In genomic region chr3:25396686-25397085, GRCh38 we compare ENCODE assay signal across 2 cellular contexts.
TF ChIP-seq lines count a peak whose summit lies in the region.

No MANE protein-coding gene starts in this region.

TF ChIP-seq in HEK293, 187 proteins besides CTCF, POLR2A, EP300 and RAD21:
- TF ChIP-seq ZNF521 (tag by site-specific recombination; IDR thresholded peaks at IDR 0.05), result no peak
- TF ChIP-seq ZIC2 (tag by site-specific recombination; IDR thresholded peaks at IDR 0.05), result 0 out of 2 replicates have a peak, but pooled peaks have one; percentile 16
- peak; percentile 42; the same call in 1 of the 2 replicates for TF ChIP-seq KLF1 (tag by site-specific recombination; IDR thresholded peaks at IDR 0.05)

TF ChIP-seq in H1, 55 proteins besides CTCF, POLR2A, EP300 and RAD21:
- no peak for TF ChIP-seq NANOG (IDR thresholded peaks at IDR 0.05; ENCODE audit: insufficient read depth, low read depth, low read length, poor library complexity, severe bottlenecking)
- no peak for TF ChIP-seq TCF12 (IDR thresholded peaks at IDR 0.05; ENCODE audit: low read depth, low read length)
- TF ChIP-seq SIN3A (conservative IDR thresholded peaks at IDR 0.05 in 1 of 2, IDR thresholded peaks at IDR 0.05 in 1 of 2; ENCODE audit: low read depth in 1 of 2, low read length in 2 of 2), result no peak
- TF ChIP-seq ATF3 (IDR thresholded peaks at IDR 0.05; ENCODE audit: insufficient read depth, low read depth, low read length), result no peak
- TF ChIP-seq ASH2L (IDR thresholded peaks at IDR 0.05; ENCODE audit: low read length), result no peak
- TF ChIP-seq TAF7 (optimal IDR thresholded peaks at IDR 0.05; ENCODE audit: borderline replicate concordance, low read depth, low read length), result no peak
- no peak for TF ChIP-seq E2F6 (IDR thresholded peaks at IDR 0.05)
- TF ChIP-seq SP2 (IDR thresholded peaks at IDR 0.05; ENCODE audit: low read length), result no peak
- no peak for TF ChIP-seq SIRT6 (IDR thresholded peaks at IDR 0.05; ENCODE audit: low read length)
- no peak for TF ChIP-seq ZNF274 (IDR thresholded peaks at IDR 0.05; ENCODE audit: borderline replicate concordance, extremely low read depth, low read length)
- no peak for TF ChIP-seq JUN (IDR thresholded peaks at IDR 0.05; ENCODE audit: low read depth, low read length)
- TF ChIP-seq SUZ12 (IDR thresholded peaks at IDR 0.05; ENCODE audit: low read length), result no peak
- TF ChIP-seq RBBP5 (IDR thresholded peaks at IDR 0.05; ENCODE audit: borderline replicate concordance, low read depth, low read length), result no peak
- no peak for TF ChIP-seq CBX8 (IDR thresholded peaks at IDR 0.05; ENCODE audit: borderline replicate concordance, low read depth, low read length)
- no peak for TF ChIP-seq MAFK (IDR thresholded peaks at IDR 0.05; ENCODE audit: low read depth, low read length)
- TF ChIP-seq PHF8 (conservative IDR thresholded peaks at IDR 0.05; ENCODE audit: low read depth, low read length), result no peak
TF ChIP-seq in H1: peak in this region for 0.
